1 cellular context compared by ENCODE assay signal in genomic region chr17:82412535-82413520, GRCh38.
A peak's percentile ranks its signal among the peaks of the same experiment; 100 is the strongest.
TF ChIP-seq lines count a peak whose summit lies in the region.

No MANE protein-coding gene starts in this region.

TF ChIP-seq in HepG2, 621 proteins besides CTCF, POLR2A, EP300 and RAD21 (continued from another document and continues in another):
- no peak for TF ChIP-seq ZBTB40 (IDR thresholded peaks at IDR 0.05)
- 0 out of 2 replicates have a peak, but pooled peaks have one; percentile 25 for TF ChIP-seq ZBTB40 (CRISPR knock-in tag; IDR thresholded peaks at IDR 0.05)
- TF ChIP-seq MXI1 (IDR thresholded peaks at IDR 0.05; ENCODE audit: borderline replicate concordance, low read depth, low read length) = peak; percentile 31; the same call in 1 of the 3 replicates
- TF ChIP-seq ZNF232 (CRISPR knock-in tag; IDR thresholded peaks at IDR 0.05; ENCODE audit: borderline replicate concordance) = no peak
- 0 out of 2 replicates have a peak, but pooled peaks have one; percentile 83 for TF ChIP-seq ZNF761 (CRISPR knock-in tag; conservative IDR thresholded peaks at IDR 0.05)
- no peak for TF ChIP-seq RFXANK (CRISPR knock-in tag; IDR thresholded peaks at IDR 0.05)
- no peak for TF ChIP-seq ZNF138 (CRISPR knock-in tag; IDR thresholded peaks at IDR 0.05; ENCODE audit: low read depth)
- TF ChIP-seq MED1 (CRISPR knock-in tag; IDR thresholded peaks at IDR 0.05) = peak; percentile 33; the same call in 1 of the 2 replicates
- TF ChIP-seq MAZ (IDR thresholded peaks at IDR 0.05; ENCODE audit: borderline replicate concordance, low read depth, low read length) = no peak
- no peak for TF ChIP-seq MAZ (CRISPR knock-in tag; IDR thresholded peaks at IDR 0.05; ENCODE audit: low read depth)
- TF ChIP-seq ZNF644 (CRISPR knock-in tag; IDR thresholded peaks at IDR 0.05; ENCODE audit: low read depth) = 0 out of 2 replicates have a peak, but pooled peaks have one; percentile 28
- peak; percentile 29; the same call in 1 of the 2 replicates for TF ChIP-seq DPF2 (CRISPR knock-in tag; IDR thresholded peaks at IDR 0.05; ENCODE audit: borderline replicate concordance, low read depth)
- TF ChIP-seq, protein P1, sequence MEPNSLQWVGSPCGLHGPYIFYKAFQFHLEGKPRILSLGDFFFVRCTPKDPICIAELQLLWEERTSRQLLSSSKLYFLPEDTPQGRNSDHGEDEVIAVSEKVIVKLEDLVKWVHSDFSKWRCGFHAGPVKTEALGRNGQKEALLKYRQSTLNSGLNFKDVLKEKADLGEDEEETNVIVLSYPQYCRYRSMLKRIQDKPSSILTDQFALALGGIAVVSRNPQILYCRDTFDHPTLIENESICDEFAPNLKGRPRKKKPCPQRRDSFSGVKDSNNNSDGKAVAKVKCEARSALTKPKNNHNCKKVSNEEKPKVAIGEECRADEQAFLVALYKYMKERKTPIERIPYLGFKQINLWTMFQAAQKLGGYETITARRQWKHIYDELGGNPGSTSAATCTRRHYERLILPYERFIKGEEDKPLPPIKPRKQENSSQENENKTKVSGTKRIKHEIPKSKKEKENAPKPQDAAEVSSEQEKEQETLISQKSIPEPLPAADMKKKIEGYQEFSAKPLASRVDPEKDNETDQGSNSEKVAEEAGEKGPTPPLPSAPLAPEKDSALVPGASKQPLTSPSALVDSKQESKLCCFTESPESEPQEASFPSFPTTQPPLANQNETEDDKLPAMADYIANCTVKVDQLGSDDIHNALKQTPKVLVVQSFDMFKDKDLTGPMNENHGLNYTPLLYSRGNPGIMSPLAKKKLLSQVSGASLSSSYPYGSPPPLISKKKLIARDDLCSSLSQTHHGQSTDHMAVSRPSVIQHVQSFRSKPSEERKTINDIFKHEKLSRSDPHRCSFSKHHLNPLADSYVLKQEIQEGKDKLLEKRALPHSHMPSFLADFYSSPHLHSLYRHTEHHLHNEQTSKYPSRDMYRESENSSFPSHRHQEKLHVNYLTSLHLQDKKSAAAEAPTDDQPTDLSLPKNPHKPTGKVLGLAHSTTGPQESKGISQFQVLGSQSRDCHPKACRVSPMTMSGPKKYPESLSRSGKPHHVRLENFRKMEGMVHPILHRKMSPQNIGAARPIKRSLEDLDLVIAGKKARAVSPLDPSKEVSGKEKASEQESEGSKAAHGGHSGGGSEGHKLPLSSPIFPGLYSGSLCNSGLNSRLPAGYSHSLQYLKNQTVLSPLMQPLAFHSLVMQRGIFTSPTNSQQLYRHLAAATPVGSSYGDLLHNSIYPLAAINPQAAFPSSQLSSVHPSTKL (CRISPR knock-in tag; IDR thresholded peaks at IDR 0.05) = peak; percentile 69
- no peak for TF ChIP-seq ATF2 (CRISPR knock-in tag; IDR thresholded peaks at IDR 0.05)
- TF ChIP-seq ZNF274 (CRISPR knock-in tag; IDR thresholded peaks at IDR 0.05) = no peak
- TF ChIP-seq ZNF614 (CRISPR knock-in tag; IDR thresholded peaks at IDR 0.05; ENCODE audit: borderline replicate concordance) = peak; percentile 44; the same call in 1 of the 2 replicates
- no peak for TF ChIP-seq ZNF251 (CRISPR knock-in tag; IDR thresholded peaks at IDR 0.05)
- TF ChIP-seq ZNF646 (CRISPR knock-in tag; IDR thresholded peaks at IDR 0.05) = no peak
- TF ChIP-seq, protein P2, sequence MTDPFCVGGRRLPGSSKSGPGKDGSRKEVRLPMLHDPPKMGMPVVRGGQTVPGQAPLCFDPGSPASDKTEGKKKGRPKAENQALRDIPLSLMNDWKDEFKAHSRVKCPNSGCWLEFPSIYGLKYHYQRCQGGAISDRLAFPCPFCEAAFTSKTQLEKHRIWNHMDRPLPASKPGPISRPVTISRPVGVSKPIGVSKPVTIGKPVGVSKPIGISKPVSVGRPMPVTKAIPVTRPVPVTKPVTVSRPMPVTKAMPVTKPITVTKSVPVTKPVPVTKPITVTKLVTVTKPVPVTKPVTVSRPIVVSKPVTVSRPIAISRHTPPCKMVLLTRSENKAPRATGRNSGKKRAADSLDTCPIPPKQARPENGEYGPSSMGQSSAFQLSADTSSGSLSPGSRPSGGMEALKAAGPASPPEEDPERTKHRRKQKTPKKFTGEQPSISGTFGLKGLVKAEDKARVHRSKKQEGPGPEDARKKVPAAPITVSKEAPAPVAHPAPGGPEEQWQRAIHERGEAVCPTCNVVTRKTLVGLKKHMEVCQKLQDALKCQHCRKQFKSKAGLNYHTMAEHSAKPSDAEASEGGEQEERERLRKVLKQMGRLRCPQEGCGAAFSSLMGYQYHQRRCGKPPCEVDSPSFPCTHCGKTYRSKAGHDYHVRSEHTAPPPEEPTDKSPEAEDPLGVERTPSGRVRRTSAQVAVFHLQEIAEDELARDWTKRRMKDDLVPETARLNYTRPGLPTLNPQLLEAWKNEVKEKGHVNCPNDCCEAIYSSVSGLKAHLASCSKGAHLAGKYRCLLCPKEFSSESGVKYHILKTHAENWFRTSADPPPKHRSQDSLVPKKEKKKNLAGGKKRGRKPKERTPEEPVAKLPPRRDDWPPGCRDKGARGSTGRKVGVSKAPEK (CRISPR knock-in tag; IDR thresholded peaks at IDR 0.05; ENCODE audit: borderline replicate concordance) = no peak
- peak; percentile 28; the same call in 1 of the 2 replicates for TF ChIP-seq NR2C2 (CRISPR knock-in tag; IDR thresholded peaks at IDR 0.05; ENCODE audit: borderline replicate concordance)
- TF ChIP-seq ZNF160 (CRISPR knock-in tag; IDR thresholded peaks at IDR 0.05) = no peak
- no peak for TF ChIP-seq DR1 (CRISPR knock-in tag; IDR thresholded peaks at IDR 0.05)
- TF ChIP-seq ZGPAT (CRISPR knock-in tag; IDR thresholded peaks at IDR 0.05) = no peak
- peak; percentile 53 for TF ChIP-seq HDAC1 (CRISPR knock-in tag; IDR thresholded peaks at IDR 0.05)
